Comparison of ENCODE assay signal across 2 cellular contexts in the genomic region with DNA sequence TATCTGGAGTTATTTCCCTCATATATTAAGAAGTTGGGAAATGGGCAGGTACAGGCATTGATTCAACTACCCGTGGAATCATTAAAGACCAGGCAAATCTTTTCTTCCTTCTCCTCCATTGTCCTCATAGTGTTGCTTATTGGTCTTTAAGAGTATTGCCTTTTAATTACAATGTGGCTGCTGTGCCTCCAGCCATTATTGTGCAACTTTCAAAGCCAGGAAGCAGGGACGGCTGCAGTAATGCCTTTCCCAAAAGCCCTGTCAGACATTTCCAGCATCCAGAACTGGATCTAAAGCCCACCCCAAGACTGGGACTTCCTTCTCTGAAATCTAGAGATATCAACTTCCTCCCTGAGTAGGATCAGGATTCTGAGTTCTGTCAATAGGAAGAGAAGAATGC.
TF ChIP-seq lines count a peak whose summit lies in the region.

No MANE protein-coding gene starts in this region.

TF ChIP-seq in IMR-90, 13 proteins besides CTCF, POLR2A, EP300 and RAD21:
- TF ChIP-seq CEBPB (IDR thresholded peaks at IDR 0.05; ENCODE audit: low read depth, low read length): peak; percentile 94
- no peak for TF ChIP-seq FOS (IDR thresholded peaks at IDR 0.05; ENCODE audit: low read depth, low read length)

TF ChIP-seq in H1, 55 proteins besides CTCF, POLR2A, EP300 and RAD21:
- no peak for TF ChIP-seq BRCA1 (IDR thresholded peaks at IDR 0.05; ENCODE audit: low read depth, low read length)
- peak; percentile 40; the same call in 1 of the 2 replicates for TF ChIP-seq CEBPB (IDR thresholded peaks at IDR 0.05; ENCODE audit: low read depth, low read length)
